ENCODE assay signal across 27 cellular contexts in genomic region chr5:43917925-43918324, GRCh38.
"Had no signal": no experiment of that assay in that cellular context is flagged by ENCODE, and none has a peak within 500 bp of the region (broad histone marks: within the 10 kb centered on the region; RNA-seq: fewer than 3 reads in every experiment).

No MANE protein-coding gene starts in this region.

- H3K27ac Mint-ChIP-seq: naive thymus-derived CD4-positive, alpha-beta T cell; natural killer cell treated with Interleukin-12 subunit alpha and Interleukin-12 subunit beta and Interleukin-15 and Interleukin-18, amount 100 ng/mL, for 72 hours; stimulated activated memory B cell treated with anti-CD40 and anti-IgM and Interleukin-4, amounts not matched to agents 10 μg/mL and 1 μg/mL and 100 μg/mL, for 72 hours; stimulated activated naive CD8-positive, alpha-beta T cell treated with anti-CD3 and anti-CD28 coated beads, Interleukin-15, amount 100 ng/mL, for 72 hours; type B pancreatic cell had no signal

- ATAC-seq: heart right ventricle; left colon; mucosa of descending colon; naive thymus-derived CD4-positive, alpha-beta T cell; natural killer cell treated with Interleukin-12 subunit alpha and Interleukin-12 subunit beta and Interleukin-15 and Interleukin-18, amount 100 ng/mL, for 72 hours; pancreas; right cardiac atrium; sciatic nerve; stimulated activated memory B cell treated with anti-CD40 and anti-IgM and Interleukin-4, amounts not matched to agents 10 μg/mL and 1 μg/mL and 100 μg/mL, for 72 hours; stimulated activated naive CD8-positive, alpha-beta T cell treated with anti-CD3 and anti-CD28 coated beads, Interleukin-15, amount 100 ng/mL, for 72 hours had no signal

- DNase-seq: heart right ventricle; left colon; left ventricle myocardium inferior; midbrain; mucosa of descending colon; naive thymus-derived CD4-positive, alpha-beta T cell; pancreas; retina; right cardiac atrium; small intestine; stimulated activated CD4-positive, alpha-beta T cell treated with anti-CD3 and anti-CD28 coated beads, Interleukin-1b, Interleukin-23, amount 100 ng/mL, for 48 hours; stimulated activated CD4-positive, alpha-beta T cell treated with anti-CD3 and anti-CD28 coated beads, Interleukin-2, amount 100 ng/mL, for 48 hours; stimulated activated CD4-positive, alpha-beta T cell treated with anti-CD3 and anti-CD28 coated beads, Interleukin-4, amount 100 ng/mL, for 4 hours; stimulated activated CD8-positive, alpha-beta memory T cell treated with anti-CD3 and anti-CD28 coated beads, Interleukin-4, amount 100 ng/mL, for 48 hours; stimulated activated naive CD4-positive, alpha-beta T cell treated with Interleukin-2 at 50 U/mL for 16 hours; stimulated activated naive CD8-positive, alpha-beta T cell treated with anti-CD3 and anti-CD28 coated beads, Interleukin-15, amount 100 ng/mL, for 72 hours; substantia nigra had no signal

- H3K9me3 Mint-ChIP-seq: stimulated activated memory B cell treated with anti-CD40 and anti-IgM and Interleukin-4, amounts not matched to agents 10 μg/mL and 1 μg/mL and 100 μg/mL, for 72 hours; stimulated activated naive CD8-positive, alpha-beta T cell treated with anti-CD3 and anti-CD28 coated beads, Interleukin-15, amount 100 ng/mL, for 72 hours; type B pancreatic cell had no signal

- H3K4me3 ChIP-seq: heart right ventricle, hepatocyte, left ventricle myocardium inferior, lung, mucosa of descending colon, pancreas, prostate gland, tibial nerve, vagina had no signal

- FAIRE-seq: keratinocyte, pancreas, small intestine had no signal

- H3K27me3 ChIP-seq: heart right ventricle, hepatocyte, pancreas, tibial nerve, vagina had no signal

- H3K4me3 Mint-ChIP-seq: naive thymus-derived CD4-positive, alpha-beta T cell; natural killer cell treated with Interleukin-12 subunit alpha and Interleukin-12 subunit beta and Interleukin-15 and Interleukin-18, amount 100 ng/mL, for 72 hours; stimulated activated memory B cell treated with anti-CD40 and anti-IgM and Interleukin-4, amounts not matched to agents 10 μg/mL and 1 μg/mL and 100 μg/mL, for 72 hours; stimulated activated naive CD8-positive, alpha-beta T cell treated with anti-CD3 and anti-CD28 coated beads, Interleukin-15, amount 100 ng/mL, for 72 hours; type B pancreatic cell had no signal

- H3K27me3 Mint-ChIP-seq: naive thymus-derived CD4-positive, alpha-beta T cell; natural killer cell treated with Interleukin-12 subunit alpha and Interleukin-12 subunit beta and Interleukin-15 and Interleukin-18, amount 100 ng/mL, for 72 hours; stimulated activated memory B cell treated with anti-CD40 and anti-IgM and Interleukin-4, amounts not matched to agents 10 μg/mL and 1 μg/mL and 100 μg/mL, for 72 hours; stimulated activated naive CD8-positive, alpha-beta T cell treated with anti-CD3 and anti-CD28 coated beads, Interleukin-15, amount 100 ng/mL, for 72 hours; type B pancreatic cell had no signal

- H3K9me3 ChIP-seq: pancreas, prostate gland, vagina had no signal

- H3K4me1 Mint-ChIP-seq: naive thymus-derived CD4-positive, alpha-beta T cell; stimulated activated memory B cell treated with anti-CD40 and anti-IgM and Interleukin-4, amounts not matched to agents 10 μg/mL and 1 μg/mL and 100 μg/mL, for 72 hours; stimulated activated naive CD8-positive, alpha-beta T cell treated with anti-CD3 and anti-CD28 coated beads, Interleukin-15, amount 100 ng/mL, for 72 hours had no signal

- H3K36me3 Mint-ChIP-seq: naive thymus-derived CD4-positive, alpha-beta T cell; natural killer cell treated with Interleukin-12 subunit alpha and Interleukin-12 subunit beta and Interleukin-15 and Interleukin-18, amount 100 ng/mL, for 72 hours; stimulated activated memory B cell treated with anti-CD40 and anti-IgM and Interleukin-4, amounts not matched to agents 10 μg/mL and 1 μg/mL and 100 μg/mL, for 72 hours; type B pancreatic cell had no signal

- H3K36me3 ChIP-seq: heart right ventricle, left ventricle myocardium inferior, pancreas, prostate gland, tibial nerve, vagina had no signal

- H3K27ac ChIP-seq: heart right ventricle, hepatocyte, left ventricle myocardium inferior, pancreas, prostate gland, tibial nerve, vagina had no signal

- H3K4me1 ChIP-seq: heart right ventricle, left ventricle myocardium inferior, pancreas, prostate gland, tibial nerve, vagina had no signal
